Comparison of ENCODE assay signal across 8 cellular contexts in the genomic region with DNA sequence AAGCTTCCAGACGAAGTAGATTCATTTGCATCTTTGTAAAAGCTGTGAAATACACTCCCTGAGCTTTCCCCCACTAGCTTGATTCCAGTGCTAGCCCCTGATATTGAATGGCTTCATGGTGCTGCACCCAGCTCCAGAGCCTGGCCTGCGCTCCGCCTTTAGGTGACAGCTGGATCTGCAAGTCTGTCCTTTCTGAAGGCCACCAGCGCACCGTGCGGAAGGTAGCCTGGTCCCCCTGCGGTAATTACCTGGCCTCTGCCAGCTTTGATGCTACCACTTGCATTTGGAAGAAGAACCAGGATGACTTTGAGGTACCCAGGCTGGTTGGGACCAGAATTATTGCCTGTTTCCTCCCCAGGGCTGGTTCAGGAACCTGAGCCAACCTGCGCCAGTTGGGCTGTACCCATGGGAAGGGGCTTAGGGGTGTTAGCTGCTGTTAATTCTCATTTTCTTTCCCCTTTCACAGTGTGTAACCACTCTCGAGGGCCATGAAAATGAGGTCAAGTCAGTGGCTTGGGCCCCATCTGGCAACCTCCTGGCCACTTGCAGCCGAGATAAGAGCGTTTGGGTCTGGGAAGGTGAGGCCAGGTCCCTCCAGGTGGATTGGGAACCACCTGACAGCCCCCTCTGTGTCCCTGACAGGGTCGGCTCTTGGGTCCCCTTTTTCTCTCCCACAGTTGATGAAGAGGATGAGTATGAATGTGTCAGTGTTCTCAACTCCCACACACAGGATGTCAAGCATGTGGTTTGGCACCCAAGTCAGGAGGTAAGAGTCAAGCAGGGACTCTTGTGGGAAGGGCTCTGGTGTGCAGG. TPM values are rescaled to one million over a fixed set of nuclear protein-coding genes. Genes with fewer than 3 reads are reported as not detected.
A peak's percentile ranks its signal among the peaks of the same experiment; 100 is the strongest.
DNase-seq lines count a peak whose midpoint lies in the region; ATAC-seq and TF ChIP-seq lines count a peak whose summit lies in the region.

No MANE protein-coding gene starts in this region.

- H3K4me3 ChIP-seq in GM08714 (ENCODE audit: low read length): peak overlapping the region; percentile 90; the same call in 1 of the 2 replicates

- H3K4me3 Mint-ChIP-seq in activated B cell treated with CpG ODN at 0.5 μM for 24 hours (peak overlapping the region; percentile 80), neural crest cell (peak overlapping the region; percentile 95)

- CTCF ChIA-PET in activated B cell treated with CpG ODN at 0.5 μM for 24 hours (lab: Charles Lee): interaction anchor here (0.6 to 1.8 kb wide), 5 partner anchors 60 to 128 kb away, joined by 3 to 7 read pairs (median 4); a partner anchor contains a TSS

- no peak for TF ChIP-seq CTCF in activated B cell treated with CpG ODN at 0.5 μM for 24 hours (IDR thresholded peaks at IDR 0.05)
- TF ChIP-seq CTCF in neural crest cell (conservative IDR thresholded peaks at IDR 0.05): peak; percentile 50

- peak; percentile 59 for DNase-seq in LoVo (ENCODE audit: low spot score)
- DNase-seq in activated B cell treated with CpG ODN at 0.5 μM for 24 hours: no peak
- DNase-seq in ecto neural progenitor cell (ENCODE audit: low spot score): peak; percentile 65
- DNase-seq in neural crest cell (ENCODE audit: low read depth, low spot score): peak; percentile 26

- no peaks in the 10 kb centered on the region for H3K27me3 Mint-ChIP-seq in activated B cell treated with CpG ODN at 0.5 μM for 24 hours
- H3K27me3 Mint-ChIP-seq in neural crest cell (ENCODE audit: low read depth): no peaks in the 10 kb centered on the region

- H3K27ac Mint-ChIP-seq in activated B cell treated with CpG ODN at 0.5 μM for 24 hours: peak overlapping the region; percentile 53
- peak overlapping the region; percentile 94 for H3K27ac Mint-ChIP-seq in neural crest cell (ENCODE audit: unreplicated experiment)

- POLR2A ChIA-PET in activated B cell treated with CpG ODN at 0.5 μM for 24 hours (lab: Charles Lee): interaction anchor here (0.6 to 2.7 kb wide), 16 partner anchors 9 to 508 kb away, joined by 3 to 22 read pairs (median 8); a partner anchor contains a TSS

- H3K9me3 Mint-ChIP-seq in activated B cell treated with CpG ODN at 0.5 μM for 24 hours: no peaks in the 10 kb centered on the region
- no peaks in the 10 kb centered on the region for H3K9me3 Mint-ChIP-seq in neural crest cell

- ATAC-seq in activated B cell treated with CpG ODN at 0.5 μM for 24 hours (ENCODE audit: low read depth) (no peak), HG02588 (IDR thresholded peaks at IDR 0.05; ENCODE audit: unreplicated experiment) (no peak), GM21619 (IDR thresholded peaks at IDR 0.05; ENCODE audit: unreplicated experiment) (no peak), HG03095 (IDR thresholded peaks at IDR 0.05; ENCODE audit: unreplicated experiment) (no peak)

- peaks cover 66% of the 10 kb centered on the region for H3K36me3 Mint-ChIP-seq in activated B cell treated with CpG ODN at 0.5 μM for 24 hours (ENCODE audit: low read depth)
- H3K36me3 Mint-ChIP-seq in neural crest cell (ENCODE audit: low read depth): peaks cover 7% of the 10 kb centered on the region

- intact Hi-C loops in activated B cell treated with CpG ODN at 0.5 μM for 24 hours (cut with micrococcal nuclease): loop anchor here (2.0 to 10.0 kb wide), 6 partner anchors 55 to 550 kb away; a partner anchor contains a TSS

- H3K4me1 Mint-ChIP-seq in activated B cell treated with CpG ODN at 0.5 μM for 24 hours: peaks cover 34% of the 10 kb centered on the region
- peaks cover 24% of the 10 kb centered on the region for H3K4me1 Mint-ChIP-seq in neural crest cell

RNA-seq across cellular contexts. Expression of a gene that starts 1.3 kb away (rescaled TPM):
- total RNA-seq in activated B cell treated with CpG ODN at 0.5 μM for 24 hours: 65.6 and 71.6 TPM in 2 replicates
- total RNA-seq in neural crest cell: 89.8 and 91.1 TPM in 2 replicates

RNA-seq across cellular contexts. Expression of a gene that starts 1.6 kb away (rescaled TPM):
- 36.6 and 43.2 TPM in 2 replicates for total RNA-seq in activated B cell treated with CpG ODN at 0.5 μM for 24 hours
- total RNA-seq in neural crest cell: 28.8 and 30.6 TPM in 2 replicates

RNA-seq across cellular contexts. Expression of a gene that starts 38.0 kb away (rescaled TPM):
- total RNA-seq in activated B cell treated with CpG ODN at 0.5 μM for 24 hours (185 and 208 TPM in 2 replicates), neural crest cell (248 and 250 TPM in 2 replicates)

RNA-seq across cellular contexts. Expression of a gene that starts 57.8 kb away (rescaled TPM):
- total RNA-seq in activated B cell treated with CpG ODN at 0.5 μM for 24 hours (2.7 and 4.4 TPM in 2 replicates), neural crest cell (24.2 and 25.6 TPM in 2 replicates)

RNA-seq across cellular contexts. Expression of a gene that starts 58.7 kb away (rescaled TPM):
- total RNA-seq in activated B cell treated with CpG ODN at 0.5 μM for 24 hours: 148 and 158 TPM in 2 replicates
- total RNA-seq in neural crest cell: 178 and 186 TPM in 2 replicates
